31 cellular contexts compared by ENCODE assay signal in the genomic region with DNA sequence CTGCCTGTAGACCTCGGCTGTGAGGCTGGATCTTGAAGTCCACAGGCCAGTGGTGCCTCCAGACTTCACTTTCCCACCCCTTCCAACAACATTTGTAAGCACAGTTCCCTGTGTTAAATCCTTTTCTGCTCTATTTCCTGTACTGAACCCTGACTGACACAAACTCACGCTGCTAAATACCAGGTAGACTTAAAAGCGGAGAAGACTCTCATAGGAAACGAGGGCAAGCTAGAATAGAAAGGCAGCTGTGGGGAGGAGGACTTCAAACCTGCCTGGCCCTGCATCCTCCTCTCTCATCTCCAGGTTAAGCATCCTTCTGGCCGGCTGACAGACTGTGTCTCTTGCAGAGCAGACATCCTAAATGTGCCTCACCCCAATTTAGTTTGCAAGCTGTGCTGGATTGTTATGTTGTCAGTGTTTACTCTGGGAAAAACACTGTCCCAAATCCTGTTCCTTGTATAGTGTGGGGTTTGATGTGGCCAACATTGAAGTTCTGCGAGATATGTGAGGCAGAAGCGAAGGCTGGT.
"Had no signal": no experiment of that assay in that cellular context is flagged by ENCODE, and none has a peak within 500 bp of the region (broad histone marks: within the 10 kb centered on the region; RNA-seq: fewer than 3 reads in every experiment).

No MANE protein-coding gene starts in this region.

- H3K4me1 Mint-ChIP-seq: activated T-helper 17 cell treated with anti-CD3 and anti-CD28 coated beads, Interleukin-2, amount 50 U/mL, for 72 hours; central memory CD8-positive, alpha-beta T cell had no signal

- DNase-seq: activated CD4-positive, alpha-beta T cell treated with anti-CD3 and anti-CD28 coated beads for 4 hours; activated gamma-delta T cell; activated naive CD4-positive, alpha-beta T cell treated with anti-CD3 and anti-CD28 coated beads, Interleukin-2, amount 50 U/mL, for 16 hours; activated T-cell treated with anti-CD3 and anti-CD28 coated beads for 4 hours; activated T-cell treated with anti-CD3 and anti-CD28 coated beads, Interleukin-2, amount 50 U/mL, for 48 hours; amniotic stem cell; body of pancreas; Kasumi-1; KBM-7; NCI-H1092; NCI-H1417; NCI-H1930; NCI-H2171 treated with DMSO at 0.1 percent for 48 hours; NCI-H345; NCI-H510A; NCI-H526 treated with DMSO at 0.1 percent for 48 hours; NCI-H82; NK-92 treated with Interleukin-12 subunit alpha and Interleukin-12 subunit beta, amount 100 ng/mL, for 24 hours; OCI-M1; Right ventricle myocardium superior; SJCRH30; SW 1271 had no signal

- FAIRE-seq: colon had no signal

- H3K4me3 ChIP-seq: ascending aorta, body of pancreas, Peyer's patch, SJCRH30 had no signal

- H3K36me3 ChIP-seq: ascending aorta, Peyer's patch, SJCRH30 had no signal

- H3K9me3 ChIP-seq: ascending aorta, body of pancreas, Peyer's patch, SJCRH30 had no signal

- H3K9me3 Mint-ChIP-seq: activated T-helper 17 cell treated with anti-CD3 and anti-CD28 coated beads, Interleukin-2, amount 50 U/mL, for 72 hours; central memory CD8-positive, alpha-beta T cell; T-helper 1 cell treated with Interleukin-12 subunit alpha and Interleukin-12 subunit beta and Interleukin-4 antibody, amounts not matched to agents 30 μg/mL and 1 μg/mL, for 36 hours had no signal

- H3K27ac Mint-ChIP-seq: activated T-helper 17 cell treated with anti-CD3 and anti-CD28 coated beads, Interleukin-2, amount 50 U/mL, for 72 hours; T-helper 1 cell treated with Interleukin-12 subunit alpha and Interleukin-12 subunit beta and Interleukin-4 antibody, amounts not matched to agents 30 μg/mL and 1 μg/mL, for 36 hours had no signal

- H3K27ac ChIP-seq: ascending aorta, body of pancreas, Peyer's patch, RWPE1, SJCRH30 had no signal

- H3K4me3 Mint-ChIP-seq: activated T-helper 17 cell treated with anti-CD3 and anti-CD28 coated beads, Interleukin-2, amount 50 U/mL, for 72 hours; central memory CD8-positive, alpha-beta T cell; T-helper 1 cell treated with Interleukin-12 subunit alpha and Interleukin-12 subunit beta and Interleukin-4 antibody, amounts not matched to agents 30 μg/mL and 1 μg/mL, for 36 hours had no signal

- ATAC-seq: activated CD4-positive, CD25-positive, alpha-beta regulatory T cell treated with anti-CD3 and anti-CD28 coated beads, Interleukin-2, amount 50 U/mL, for 24 hours; activated T-helper 17 cell treated with anti-CD3 and anti-CD28 coated beads, Interleukin-2, amount 50 U/mL, for 72 hours; body of pancreas; SK-N-SH treated with all-trans-retinoic acid at 6 μM for 48 hours had no signal

- H3K27me3 ChIP-seq: ascending aorta, body of pancreas, Peyer's patch had no signal

- H3K4me1 ChIP-seq: ascending aorta, body of pancreas, Peyer's patch, SJCRH30 had no signal
